ENCODE assay signal across 18 cellular contexts in the genomic region with DNA sequence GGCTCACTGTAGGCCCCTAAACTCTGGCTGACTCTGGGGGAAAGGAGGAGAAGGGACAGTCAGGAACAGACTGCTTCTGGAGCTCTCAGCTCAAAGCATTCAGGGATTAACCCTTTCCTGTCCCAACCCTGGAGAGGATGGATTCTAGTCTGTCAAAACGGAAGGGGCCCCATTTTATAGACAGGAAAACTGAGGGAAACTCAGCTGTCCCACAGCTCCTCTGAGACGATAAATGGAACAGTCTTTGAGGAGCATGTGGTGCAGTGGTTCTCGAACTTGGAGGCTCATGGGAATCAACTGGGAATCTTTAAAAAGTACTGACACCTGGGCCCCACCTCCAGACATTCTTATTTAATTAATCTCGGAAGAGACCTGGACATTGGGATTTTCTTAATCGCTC. TPM values are rescaled to one million over a fixed set of nuclear protein-coding genes. Genes with fewer than 3 reads are reported as not detected.
A peak's percentile ranks its signal among the peaks of the same experiment; 100 is the strongest.
DNase-seq lines count a peak whose midpoint lies in the region; ATAC-seq, FAIRE-seq and TF ChIP-seq lines count a peak whose summit lies in the region.
"Had no signal": no experiment of that assay in that cellular context is flagged by ENCODE, and none has a peak within 500 bp of the region (broad histone marks: within the 10 kb centered on the region; RNA-seq: fewer than 3 reads in every experiment).

No MANE protein-coding gene starts in this region.

- H3K36me3 ChIP-seq in GM23338 (ENCODE audit: insufficient read depth) (no peaks in the 10 kb centered on the region), iPS-20b (ENCODE audit: insufficient read depth, low read depth, low read length) (no peaks in the 10 kb centered on the region)

- no peaks in the 10 kb centered on the region for H3F3A ChIP-seq in GM23338 (replicated peaks; ENCODE audit: low read depth)

- peak overlapping the region; percentile 66; the same call in 1 of the 2 replicates for H3K9ac ChIP-seq in iPS-20b (ENCODE audit: low read depth, low read length)

- POLR2A ChIA-PET in WTC11 (lab: Charles Lee): interaction anchor here (0.7 kb wide), 1 partner anchor 24 kb away, joined by 3 read pairs; the partner anchor contains the start of gene SRRM4

- H3K9me3 ChIP-seq in iPS-20b (ENCODE audit: insufficient read depth, low read depth, low read length): no peaks in the 10 kb centered on the region
- H3K9me3 ChIP-seq: Caco-2 had no signal

- H3K9me3 Mint-ChIP-seq in GM23338: no peaks in the 10 kb centered on the region; the same call in 2 of the 3 replicates
- H3K9me3 Mint-ChIP-seq in WTC11: no peaks in the 10 kb centered on the region

- no peak overlapping the region for H3K4me3 Mint-ChIP-seq in GM23338
- H3K4me3 Mint-ChIP-seq in WTC11: no peak overlapping the region
- H3K4me3 Mint-ChIP-seq: CD14-positive monocyte; CD8-positive, alpha-beta T cell had no signal

- peak overlapping the region; percentile 83 for H2AFZ ChIP-seq in GM23338

- FAIRE-seq in GM12892 (lab: Jason Lieb, UNC) (no peak), GM12891 (lab: Jason Lieb, UNC) (no peak)
- FAIRE-seq: GM12878 had no signal

- H3K27me3 ChIP-seq in GM23338 (ENCODE audit: insufficient read depth): peaks cover 9% of the 10 kb centered on the region; the same call in 1 of the 2 replicates
- H3K27me3 ChIP-seq in iPS-20b (ENCODE audit: insufficient read depth, low read length): peaks cover 10% of the 10 kb centered on the region

- no peak for TF ChIP-seq CTCF in 22Rv1 (IDR thresholded peaks at IDR 0.05)
- no peak for TF ChIP-seq CTCF in GM23338 (conservative IDR thresholded peaks at IDR 0.05; ENCODE audit: low read depth in 2 of 2)
- no peak for TF ChIP-seq CTCF in WTC11 (IDR thresholded peaks at IDR 0.05)

- H3K4me1 ChIP-seq in GM23338 (ENCODE audit: insufficient read depth): peaks cover 37% of the 10 kb centered on the region
- H3K4me1 ChIP-seq in iPS-20b (ENCODE audit: insufficient read depth, low read length): peaks cover 38% of the 10 kb centered on the region; the same call in 1 of the 2 replicates

- no peaks in the 10 kb centered on the region for H4K20me1 ChIP-seq in GM23338 (replicated peaks; ENCODE audit: insufficient read depth)

- no peaks in the 10 kb centered on the region for H3K79me2 ChIP-seq in GM23338 (replicated peaks; ENCODE audit: insufficient read depth)

- 0 out of 2 replicates have a peak, but pooled peaks cover 6% of the 10 kb centered on the region for H3K9me2 ChIP-seq in GM23338 (ENCODE audit: insufficient read depth)

- DNase-seq in GM23338 (ENCODE audit: low spot score) (peak; percentile 43), WTC11 (ENCODE audit: low spot score) (no peak), D341Med (ENCODE audit: low spot score) (no peak), GM12892 (ENCODE audit: insufficient read length) (no peak), GM12891 (ENCODE audit: insufficient read length, low spot score) (no peak)
- DNase-seq: Caco-2; CD8-positive, alpha-beta T cell; DMS79 had no signal

- H3K4me3 ChIP-seq in GM23338: no peak overlapping the region
- H3K4me3 ChIP-seq in iPS-20b (ENCODE audit: low read length): peak overlapping the region; percentile 17; the same call in 1 of the 2 replicates
- H3K4me3 ChIP-seq: GM12878 had no signal

- peak; percentile 40 for ATAC-seq in GM23338
- peak; percentile 23; the same call in 1 of the 2 replicates for ATAC-seq in WTC11
- no peak for ATAC-seq in HG03196 (IDR thresholded peaks at IDR 0.05; ENCODE audit: unreplicated experiment)
- ATAC-seq: CD8-positive, alpha-beta T cell; GM12878; HCT116 had no signal

- no peak for TF ChIP-seq POLR2A in GM12892 (IDR thresholded peaks at IDR 0.05; ENCODE audit: low read depth, low read length)
- TF ChIP-seq POLR2A in GM12891 (IDR thresholded peaks at IDR 0.05; ENCODE audit: low read depth, low read length): no peak

- H3K4me1 Mint-ChIP-seq in GM23338 (peaks cover 52% of the 10 kb centered on the region), WTC11 (peaks cover 56% of the 10 kb centered on the region)
- H3K4me1 Mint-ChIP-seq: CD14-positive monocyte had no signal

- CTCF ChIA-PET in WTC11 (lab: Charles Lee): interaction anchor here (1.2 to 5.0 kb wide), 5 partner anchors 16 to 408 kb away, joined by 3 to 43 read pairs (median 7); partner anchors contain the start of gene SRRM4

- H3K27ac ChIP-seq in 22Rv1 (peak overlapping the region; percentile 85), GM23338 (ENCODE audit: low read depth) (no peak overlapping the region; the same call in 1 of the 2 replicates), iPS-20b (ENCODE audit: low read length) (no peak overlapping the region)

- H3K27ac Mint-ChIP-seq in GM23338 (peak overlapping the region; percentile 73; the same call in 1 of the 2 replicates), WTC11 (no peak overlapping the region)
- H3K27ac Mint-ChIP-seq: CD14-positive monocyte; CD8-positive, alpha-beta T cell had no signal

- peak overlapping the region; percentile 22 for H3K4me2 ChIP-seq in GM23338

- H3K27me3 Mint-ChIP-seq in GM23338 (ENCODE audit: insufficient read depth, low read depth, poor library complexity) (peaks cover 12% of the 10 kb centered on the region), WTC11 (ENCODE audit: low read depth) (no peaks in the 10 kb centered on the region)

- H3K36me3 Mint-ChIP-seq in GM23338 (ENCODE audit: low read depth) (no peaks in the 10 kb centered on the region), WTC11 (no peaks in the 10 kb centered on the region)
- H3K36me3 Mint-ChIP-seq: CD14-positive monocyte; CD8-positive, alpha-beta T cell had no signal

TF ChIP-seq in GM23338, 12 proteins besides CTCF, POLR2A, EP300 and RAD21 (continues in another document):
- TF ChIP-seq, protein P1, sequence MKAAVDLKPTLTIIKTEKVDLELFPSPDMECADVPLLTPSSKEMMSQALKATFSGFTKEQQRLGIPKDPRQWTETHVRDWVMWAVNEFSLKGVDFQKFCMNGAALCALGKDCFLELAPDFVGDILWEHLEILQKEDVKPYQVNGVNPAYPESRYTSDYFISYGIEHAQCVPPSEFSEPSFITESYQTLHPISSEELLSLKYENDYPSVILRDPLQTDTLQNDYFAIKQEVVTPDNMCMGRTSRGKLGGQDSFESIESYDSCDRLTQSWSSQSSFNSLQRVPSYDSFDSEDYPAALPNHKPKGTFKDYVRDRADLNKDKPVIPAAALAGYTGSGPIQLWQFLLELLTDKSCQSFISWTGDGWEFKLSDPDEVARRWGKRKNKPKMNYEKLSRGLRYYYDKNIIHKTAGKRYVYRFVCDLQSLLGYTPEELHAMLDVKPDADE (IDR thresholded peaks at IDR 0.05): no peak
- TF ChIP-seq STAT1 (IDR thresholded peaks at IDR 0.05; ENCODE audit: unreplicated experiment) (no peak), JUNB (IDR thresholded peaks at IDR 0.05; ENCODE audit: unreplicated experiment) (no peak), ZNF114 (CRISPR knock-in tag; IDR thresholded peaks at IDR 0.05) (no peak)

TF ChIP-seq in WTC11, 78 proteins besides CTCF, POLR2A, EP300 and RAD21:
- TF ChIP-seq ERG (CRISPR knock-in tag; IDR thresholded peaks at IDR 0.05) (no peak), GTF2I (CRISPR knock-in tag; conservative IDR thresholded peaks at IDR 0.05) (no peak; the same call in 1 of the 2 replicates), SP1 (CRISPR knock-in tag; conservative IDR thresholded peaks at IDR 0.05) (no peak), SOX15 (CRISPR knock-in tag; IDR thresholded peaks at IDR 0.05) (no peak)

TF ChIP-seq in GM12891, 5 proteins besides CTCF, POLR2A, EP300 and RAD21:
- TF ChIP-seq POLR2AphosphoS5 (IDR thresholded peaks at IDR 0.05; ENCODE audit: low read depth, low read length) (no peak), PAX5 (IDR thresholded peaks at IDR 0.05; ENCODE audit: insufficient read depth, low read length, severe bottlenecking) (no peak), TAF1 (IDR thresholded peaks at IDR 0.05; ENCODE audit: low read depth, low read length) (no peak), SPI1 (IDR thresholded peaks at IDR 0.05; ENCODE audit: low read depth, low read length) (no peak), POU2F2 (IDR thresholded peaks at IDR 0.05; ENCODE audit: low read depth, low read length) (no peak)

RNA-seq across cellular contexts. Expression of gene SRRM4, which starts 23.7 kb away (rescaled TPM):
- 0.63 and 0.93 TPM in 2 replicates for total RNA-seq in GM23338 (2014; rRNA removed; shearing (Covaris generic))
- 0.53 and 0.61 TPM in 2 replicates for polyA plus RNA-seq in GM23338 (2016; fragmentation: Nextera tagmentation; extraction: Ambion mirVana)
- total RNA-seq in WTC11 (2021): 0.78 to 0.96 TPM (median 0.96 TPM) in 3 replicates
- not detected for polyA plus RNA-seq in GM12892 (2012; ENCODE audit: missing spikeins)
- polyA plus RNA-seq in GM12891 (2012; ENCODE audit: low read depth, missing spikeins): not detected
- total RNA-seq: A673; Caco-2; CD8-positive, alpha-beta T cell; G401; GM12878; HT1080 had no signal
- polyA plus RNA-seq: BJ, CD14-positive monocyte had no signal
